16 cellular contexts compared by ENCODE assay signal in genomic region chr5:140267201-140267540, GRCh38. TPM values are rescaled to one million over a fixed set of nuclear protein-coding genes. Genes with fewer than 3 reads are reported as not detected.
DNase-seq lines count a peak whose midpoint lies in the region; ATAC-seq and TF ChIP-seq lines count a peak whose summit lies in the region.
"Had no signal": no experiment of that assay in that cellular context is flagged by ENCODE, and none has a peak within 500 bp of the region (broad histone marks: within the 10 kb centered on the region; RNA-seq: fewer than 3 reads in every experiment).

No MANE protein-coding gene starts in this region.

- peaks cover 4% of the 10 kb centered on the region for H3K36me3 Mint-ChIP-seq in T-helper 2 cell treated with Interferon-gamma antibody and Interleukin-4, amounts not matched to agents 5 μg/mL and 100 μg/mL, for 36 hours (ENCODE audit: low read depth)
- peaks cover 3% of the 10 kb centered on the region for H3K36me3 Mint-ChIP-seq in activated naive CD8-positive, alpha-beta T cell treated with anti-CD3 and anti-CD28 coated beads for 36 hours
- H3K36me3 Mint-ChIP-seq in neural progenitor cell (peaks cover 3% of the 10 kb centered on the region), endodermal cell (ENCODE audit: low read depth) (peaks cover 10% of the 10 kb centered on the region)

- H3K27me3 ChIP-seq in KMS-11 (ENCODE audit: insufficient read depth, low read depth), result no peaks in the 10 kb centered on the region; the same call in 1 of the 2 replicates
- no peaks in the 10 kb centered on the region for H3K27me3 ChIP-seq in neural progenitor cell
- no peaks in the 10 kb centered on the region for H3K27me3 ChIP-seq in endodermal cell (ENCODE audit: control insufficient read depth, insufficient read depth, low read length, poor library complexity, severe bottlenecking)
- H3K27me3 ChIP-seq: neutrophil had no signal

- H3K4me1 ChIP-seq in KMS-11 (ENCODE audit: low read depth, poor library complexity, severe bottlenecking) (peaks cover 49% of the 10 kb centered on the region), neural progenitor cell (peaks cover 26% of the 10 kb centered on the region), endodermal cell (ENCODE audit: control insufficient read depth, insufficient read depth, low read length) (no peaks in the 10 kb centered on the region)

- H4K20me1 ChIP-seq in KMS-11 (ENCODE audit: insufficient read depth) (no peaks in the 10 kb centered on the region; the same call in 1 of the 2 replicates), neural progenitor cell (ENCODE audit: low read depth) (peaks cover 20% of the 10 kb centered on the region)

- no peak overlapping the region for H3K4me3 ChIP-seq in KMS-11 (IDR thresholded peaks at IDR 0.05; ENCODE audit: insufficient read depth, low read depth, low read length)
- no peak overlapping the region for H3K4me3 ChIP-seq in neural progenitor cell
- no peak overlapping the region for H3K4me3 ChIP-seq in endodermal cell (ENCODE audit: low read length)
- H3K4me3 ChIP-seq: lung had no signal

- H3F3A ChIP-seq in neural progenitor cell (ENCODE audit: low read depth), result peaks cover 29% of the 10 kb centered on the region

- H3K4me2 ChIP-seq in KMS-11, result peak overlapping the region; percentile 74
- H3K4me2 ChIP-seq in neural progenitor cell, result peak overlapping the region; percentile 26

- no peak for ATAC-seq in HG03342 (IDR thresholded peaks at IDR 0.05; ENCODE audit: unreplicated experiment)
- ATAC-seq: effector memory CD8-positive, alpha-beta T cell; sciatic nerve had no signal

- H3K27ac ChIP-seq in KMS-11 (peak overlapping the region; percentile 26; the same call in 1 of the 2 replicates), neural progenitor cell (peak overlapping the region; percentile 71), endodermal cell (ENCODE audit: low read depth, low read length) (no peak overlapping the region)
- H3K27ac ChIP-seq: neutrophil, VCaP had no signal

- intact Hi-C loops in head of caudate nucleus (cut with DNase I), result no loop called here

- H3K9me3 ChIP-seq in neural progenitor cell (ENCODE audit: low read depth) (no peaks in the 10 kb centered on the region), endodermal cell (ENCODE audit: control insufficient read depth, low read length) (no peaks in the 10 kb centered on the region)
- H3K9me3 ChIP-seq: neutrophil had no signal

- H3K4me1 Mint-ChIP-seq in T-helper 2 cell treated with Interferon-gamma antibody and Interleukin-4, amounts not matched to agents 5 μg/mL and 100 μg/mL, for 36 hours (ENCODE audit: low read depth), result peaks cover 31% of the 10 kb centered on the region
- H3K4me1 Mint-ChIP-seq in activated naive CD8-positive, alpha-beta T cell treated with anti-CD3 and anti-CD28 coated beads for 36 hours, result peaks cover 37% of the 10 kb centered on the region
- H3K4me1 Mint-ChIP-seq in neural progenitor cell (peaks cover 10% of the 10 kb centered on the region), endodermal cell (peaks cover 23% of the 10 kb centered on the region)

- H3K79me2 ChIP-seq in KMS-11 (ENCODE audit: insufficient read depth, low read depth) (no peaks in the 10 kb centered on the region), neural progenitor cell (ENCODE audit: low read depth) (peaks cover 38% of the 10 kb centered on the region)

- DNase-seq in T-helper 2 cell treated with Interferon-gamma antibody and Interleukin-4, amounts not matched to agents 5 μg/mL and 100 μg/mL, for 36 hours (ENCODE audit: low spot score), result no peak
- no peak for DNase-seq in T-helper 2 cell
- no peak for DNase-seq in activated naive CD8-positive, alpha-beta T cell treated with anti-CD3 and anti-CD28 coated beads for 36 hours
- DNase-seq in neural progenitor cell (ENCODE audit: low spot score), result peak; percentile 60
- DNase-seq in head of caudate nucleus, result no peak
- DNase-seq in endodermal cell, result no peak
- DNase-seq: effector memory CD8-positive, alpha-beta T cell; foreskin fibroblast; NCI-H2171; stimulated activated CD4-positive, alpha-beta T cell treated with anti-CD3 and anti-CD28 coated beads, Interleukin-4, amount 100 ng/mL, for 1 hour had no signal

- H3K27ac Mint-ChIP-seq in T-helper 2 cell treated with Interferon-gamma antibody and Interleukin-4, amounts not matched to agents 5 μg/mL and 100 μg/mL, for 36 hours, result no peak overlapping the region
- H3K27ac Mint-ChIP-seq in activated naive CD8-positive, alpha-beta T cell treated with anti-CD3 and anti-CD28 coated beads for 36 hours, result peak overlapping the region; percentile 73
- H3K27ac Mint-ChIP-seq in neural progenitor cell (peak overlapping the region; percentile 28), endodermal cell (no peak overlapping the region)
- H3K27ac Mint-ChIP-seq: effector memory CD8-positive, alpha-beta T cell had no signal

- H3K9me3 Mint-ChIP-seq in T-helper 2 cell treated with Interferon-gamma antibody and Interleukin-4, amounts not matched to agents 5 μg/mL and 100 μg/mL, for 36 hours, result no peaks in the 10 kb centered on the region
- H3K9me3 Mint-ChIP-seq in activated naive CD8-positive, alpha-beta T cell treated with anti-CD3 and anti-CD28 coated beads for 36 hours, result no peaks in the 10 kb centered on the region
- H3K9me3 Mint-ChIP-seq in neural progenitor cell, result no peaks in the 10 kb centered on the region
- H3K9me3 Mint-ChIP-seq in endodermal cell, result no peaks in the 10 kb centered on the region
- H3K9me3 Mint-ChIP-seq: effector memory CD8-positive, alpha-beta T cell had no signal

- H3K9ac ChIP-seq in KMS-11, result no peak overlapping the region
- no peak overlapping the region for H3K9ac ChIP-seq in neural progenitor cell
- H3K9ac ChIP-seq in endodermal cell (ENCODE audit: extremely low read depth, low read length, poor library complexity, severe bottlenecking), result no peak overlapping the region

- H2AFZ ChIP-seq in KMS-11 (ENCODE audit: low read depth), result no peak overlapping the region
- no peak overlapping the region for H2AFZ ChIP-seq in neural progenitor cell (replicated peaks)

- WGBS in endodermal cell (ENCODE audit: insufficient coverage in 1 of 2, insufficient read length in 1 of 2), 2 experiments, result 72 to 86% methylated on average over 2 to 3 of the region's 3 CpGs

- no peak for TF ChIP-seq CTCF in KMS-11 (conservative IDR thresholded peaks at IDR 0.05; ENCODE audit: low read depth, low read length)
- no peak for TF ChIP-seq CTCF in neural progenitor cell (IDR thresholded peaks at IDR 0.05)
- TF ChIP-seq CTCF in endodermal cell (conservative IDR thresholded peaks at IDR 0.05), result no peak

- peak overlapping the region; percentile 6 for H3K4me3 Mint-ChIP-seq in T-helper 2 cell treated with Interferon-gamma antibody and Interleukin-4, amounts not matched to agents 5 μg/mL and 100 μg/mL, for 36 hours
- peak overlapping the region; percentile 32 for H3K4me3 Mint-ChIP-seq in activated naive CD8-positive, alpha-beta T cell treated with anti-CD3 and anti-CD28 coated beads for 36 hours
- H3K4me3 Mint-ChIP-seq in neural progenitor cell, result no peak overlapping the region
- no peak overlapping the region for H3K4me3 Mint-ChIP-seq in endodermal cell
- H3K4me3 Mint-ChIP-seq: effector memory CD8-positive, alpha-beta T cell had no signal

- H3K36me3 ChIP-seq in KMS-11 (ENCODE audit: insufficient read depth) (no peaks in the 10 kb centered on the region), neural progenitor cell (no peaks in the 10 kb centered on the region), endodermal cell (ENCODE audit: control insufficient read depth, insufficient read depth, low read length) (peaks cover 4% of the 10 kb centered on the region)

- H3K27me3 Mint-ChIP-seq in T-helper 2 cell treated with Interferon-gamma antibody and Interleukin-4, amounts not matched to agents 5 μg/mL and 100 μg/mL, for 36 hours (ENCODE audit: low read depth), result no peaks in the 10 kb centered on the region
- H3K27me3 Mint-ChIP-seq in activated naive CD8-positive, alpha-beta T cell treated with anti-CD3 and anti-CD28 coated beads for 36 hours, result no peaks in the 10 kb centered on the region
- H3K27me3 Mint-ChIP-seq in neural progenitor cell (ENCODE audit: insufficient read depth, low read depth), result no peaks in the 10 kb centered on the region
- H3K27me3 Mint-ChIP-seq in endodermal cell (ENCODE audit: insufficient read depth), result no peaks in the 10 kb centered on the region
- H3K27me3 Mint-ChIP-seq: effector memory CD8-positive, alpha-beta T cell had no signal

RNA-seq across cellular contexts. Expression of gene PFDN1, which starts 35.7 kb away (rescaled TPM):
- total RNA-seq in activated naive CD8-positive, alpha-beta T cell treated with anti-CD3 and anti-CD28 coated beads for 36 hours, result 10 to 100 TPM; 64.0 to 68.5 TPM
- 79.8 and 84.3 TPM in 2 replicates for total RNA-seq in neural progenitor cell (ENCODE audit: low replicate concordance)
- total RNA-seq in endodermal cell, result 10 to 100 TPM; 62.9 to 64.4 TPM
- polyA plus RNA-seq in endodermal cell (2013, experiment 1 of 2), result 85.4 TPM
- 81.5 TPM for polyA plus RNA-seq in endodermal cell (2013, experiment 2 of 2)

Comparison
In these comparisons a context has a peak if more than half of its experiments do, and no peak if none do; other contexts are left out.
1. H3K27ac Mint-ChIP-seq: peak in activated naive CD8-positive, alpha-beta T cell treated with anti-CD3 and anti-CD28 coated beads for 36 hours (single experiment) and neural progenitor cell (single experiment); none in T-helper 2 cell treated with Interferon-gamma antibody and Interleukin-4, amounts not matched to agents 5 μg/mL and 100 μg/mL, for 36 hours (single experiment) and endodermal cell (single experiment).
2. H3K4me3 Mint-ChIP-seq: peak in T-helper 2 cell treated with Interferon-gamma antibody and Interleukin-4, amounts not matched to agents 5 μg/mL and 100 μg/mL, for 36 hours (single experiment) and activated naive CD8-positive, alpha-beta T cell treated with anti-CD3 and anti-CD28 coated beads for 36 hours (single experiment); none in neural progenitor cell (single experiment) and endodermal cell (single experiment).